In genomic region chr14:61406670-61407069, GRCh38 we compare ENCODE assay signal across 13 cellular contexts.
A peak's percentile ranks its signal among the peaks of the same experiment; 100 is the strongest.
DNase-seq lines count a peak whose midpoint lies in the region; ATAC-seq and TF ChIP-seq lines count a peak whose summit lies in the region.
"Had no signal": no experiment of that assay in that cellular context is flagged by ENCODE, and none has a peak within 500 bp of the region (broad histone marks: within the 10 kb centered on the region; RNA-seq: fewer than 3 reads in every experiment).

No MANE protein-coding gene starts in this region.

- H3K36me3 ChIP-seq in esophagus squamous epithelium, result peaks cover 0 to 3% (median 0%) of the 10 kb centered on the region in 3 donors
- H3K36me3 ChIP-seq: HAP-1, sigmoid colon, SJCRH30, thoracic aorta had no signal

- CTCF ChIA-PET in activated CD8-positive, alpha-beta memory T cell treated with anti-CD3 and anti-CD28 coated beads, Interleukin-2, amount 10 ng/mL, durations not matched to agents 7 days and 5 days (lab: Charles Lee), result no interaction called here

- peaks cover 80% of the 10 kb centered on the region for H3K4me1 Mint-ChIP-seq in activated CD8-positive, alpha-beta memory T cell treated with anti-CD3 and anti-CD28 coated beads, Interleukin-2, amount 10 ng/mL, durations not matched to agents 7 days and 5 days
- peaks cover 61 to 63% of the 10 kb centered on the region in 2 donors for H3K4me1 Mint-ChIP-seq in effector memory CD8-positive, alpha-beta T cell (ENCODE audit: low read depth in 2 of 2)
- H3K4me1 Mint-ChIP-seq in stimulated activated effector memory CD8-positive, alpha-beta T cell treated with anti-CD3 and anti-CD28 coated beads, Interleukin-12 subunit alpha, Interleukin-12 subunit beta, amount 100 ng/mL, for 72 hours, result peaks cover 67% of the 10 kb centered on the region

- H3K27ac ChIP-seq in esophagus squamous epithelium, result no peak overlapping the region
- H3K27ac ChIP-seq: sigmoid colon, SJCRH30, thoracic aorta had no signal

- peaks cover 47% of the 10 kb centered on the region for H3K36me3 Mint-ChIP-seq in activated CD8-positive, alpha-beta memory T cell treated with anti-CD3 and anti-CD28 coated beads, Interleukin-2, amount 10 ng/mL, durations not matched to agents 7 days and 5 days
- H3K36me3 Mint-ChIP-seq in effector memory CD8-positive, alpha-beta T cell (ENCODE audit: insufficient read depth), result peaks cover 42% of the 10 kb centered on the region
- H3K36me3 Mint-ChIP-seq in stimulated activated effector memory CD8-positive, alpha-beta T cell treated with anti-CD3 and anti-CD28 coated beads, Interleukin-12 subunit alpha, Interleukin-12 subunit beta, amount 100 ng/mL, for 72 hours, result peaks cover 38% of the 10 kb centered on the region

- peaks cover 0 to 41% (median 0%) of the 10 kb centered on the region in 3 donors for H3K4me1 ChIP-seq in esophagus squamous epithelium
- H3K4me1 ChIP-seq: HAP-1, sigmoid colon, SJCRH30 had no signal

- H3K27ac Mint-ChIP-seq in activated CD8-positive, alpha-beta memory T cell treated with anti-CD3 and anti-CD28 coated beads, Interleukin-2, amount 10 ng/mL, durations not matched to agents 7 days and 5 days, result peak overlapping the region; percentile 58
- peak overlapping the region; percentile 38 to 93 for H3K27ac Mint-ChIP-seq in effector memory CD8-positive, alpha-beta T cell
- peak overlapping the region; percentile 87 for H3K27ac Mint-ChIP-seq in stimulated activated effector memory CD8-positive, alpha-beta T cell treated with anti-CD3 and anti-CD28 coated beads, Interleukin-12 subunit alpha, Interleukin-12 subunit beta, amount 100 ng/mL, for 72 hours

- H3K27me3 ChIP-seq in esophagus squamous epithelium, result no peaks in the 10 kb centered on the region
- H3K27me3 ChIP-seq: sigmoid colon, SJCRH30 had no signal

- peak overlapping the region; percentile 5 for H3K4me3 Mint-ChIP-seq in activated CD8-positive, alpha-beta memory T cell treated with anti-CD3 and anti-CD28 coated beads, Interleukin-2, amount 10 ng/mL, durations not matched to agents 7 days and 5 days
- H3K4me3 Mint-ChIP-seq in effector memory CD8-positive, alpha-beta T cell, result peak overlapping the region; percentile 56 to 74
- peak overlapping the region; percentile 30 for H3K4me3 Mint-ChIP-seq in stimulated activated effector memory CD8-positive, alpha-beta T cell treated with anti-CD3 and anti-CD28 coated beads, Interleukin-12 subunit alpha, Interleukin-12 subunit beta, amount 100 ng/mL, for 72 hours

- no peaks in the 10 kb centered on the region for H3K9me3 ChIP-seq in esophagus squamous epithelium
- H3K9me3 ChIP-seq: HAP-1, sigmoid colon, SJCRH30, thoracic aorta had no signal

- 44 to 81% methylated on average over 5 to 6 of the region's 6 CpGs for WGBS in esophagus squamous epithelium, 2 donors

- no peaks in the 10 kb centered on the region for H3K9me3 Mint-ChIP-seq in activated CD8-positive, alpha-beta memory T cell treated with anti-CD3 and anti-CD28 coated beads, Interleukin-2, amount 10 ng/mL, durations not matched to agents 7 days and 5 days (ENCODE audit: low read depth)
- H3K9me3 Mint-ChIP-seq in effector memory CD8-positive, alpha-beta T cell, result no peaks in the 10 kb centered on the region
- no peaks in the 10 kb centered on the region for H3K9me3 Mint-ChIP-seq in stimulated activated effector memory CD8-positive, alpha-beta T cell treated with anti-CD3 and anti-CD28 coated beads, Interleukin-12 subunit alpha, Interleukin-12 subunit beta, amount 100 ng/mL, for 72 hours

- H3K27me3 Mint-ChIP-seq in activated CD8-positive, alpha-beta memory T cell treated with anti-CD3 and anti-CD28 coated beads, Interleukin-2, amount 10 ng/mL, durations not matched to agents 7 days and 5 days, result no peaks in the 10 kb centered on the region
- H3K27me3 Mint-ChIP-seq in effector memory CD8-positive, alpha-beta T cell, result no peaks in the 10 kb centered on the region

- intact Hi-C loops in esophagus squamous epithelium (cut with DNase I), result no loop called here

- DNase-seq in activated CD8-positive, alpha-beta memory T cell treated with anti-CD3 and anti-CD28 coated beads, Interleukin-2, amount 10 ng/mL, durations not matched to agents 7 days and 5 days, result peak; percentile 46
- no peak for DNase-seq in activated CD8-positive, alpha-beta memory T cell treated with anti-CD3 and anti-CD28 coated beads, Interleukin-2, amount 50 U/mL, for 48 hours
- DNase-seq in activated T-cell treated with anti-CD3 and anti-CD28 coated beads for 4 hours (peak; percentile 29), NCI-H146 treated with DMSO at 0.1 percent for 48 hours (lab: John Stamatoyannopoulos, UW; ENCODE audit: unreplicated experiment) (no peak), MV-4-11 (lab: John Stamatoyannopoulos, UW) (no peak), esophagus squamous epithelium (lab: John Stamatoyannopoulos, UW) (no peak)
- DNase-seq in effector memory CD8-positive, alpha-beta T cell, result peak in 1 of 3 experiments; percentile 35
- DNase-seq in stimulated activated effector memory CD8-positive, alpha-beta T cell treated with anti-CD3 and anti-CD28 coated beads, Interleukin-12 subunit alpha, Interleukin-12 subunit beta, amount 100 ng/mL, for 72 hours (ENCODE audit: low spot score in 2 of 2), result no peak
- DNase-seq: Karpas-422, sigmoid colon had no signal

- TF ChIP-seq CTCF in esophagus squamous epithelium (IDR thresholded peaks at IDR 0.05), result no peak

- no peak overlapping the region for H3K4me3 ChIP-seq in esophagus squamous epithelium
- H3K4me3 ChIP-seq: HAP-1, sigmoid colon, SJCRH30, thoracic aorta had no signal

- peak; percentile 60 for ATAC-seq in activated CD8-positive, alpha-beta memory T cell treated with anti-CD3 and anti-CD28 coated beads, Interleukin-2, amount 10 ng/mL, durations not matched to agents 7 days and 5 days
- ATAC-seq in effector memory CD8-positive, alpha-beta T cell (replicated peaks), result peak; percentile 17
- ATAC-seq in stimulated activated effector memory CD8-positive, alpha-beta T cell treated with anti-CD3 and anti-CD28 coated beads, Interleukin-12 subunit alpha, Interleukin-12 subunit beta, amount 100 ng/mL, for 72 hours, result peak; percentile 76

- TF ChIP-seq POLR2A in esophagus squamous epithelium (IDR thresholded peaks at IDR 0.05), result no peak

Comparison
In these comparisons a context has a peak if more than half of its experiments do, and no peak if none do; other contexts are left out.
1. DNase-seq: peak in activated CD8-positive, alpha-beta memory T cell treated with anti-CD3 and anti-CD28 coated beads, Interleukin-2, amount 10 ng/mL, durations not matched to agents 7 days and 5 days (single experiment) and activated T-cell treated with anti-CD3 and anti-CD28 coated beads for 4 hours (single experiment); none in activated CD8-positive, alpha-beta memory T cell treated with anti-CD3 and anti-CD28 coated beads, Interleukin-2, amount 50 U/mL, for 48 hours (single experiment), stimulated activated effector memory CD8-positive, alpha-beta T cell treated with anti-CD3 and anti-CD28 coated beads, Interleukin-12 subunit alpha, Interleukin-12 subunit beta, amount 100 ng/mL, for 72 hours (0 of 2), NCI-H146 treated with DMSO at 0.1 percent for 48 hours (single experiment), MV-4-11 (single experiment) and esophagus squamous epithelium (single experiment).
2. ATAC-seq: peak in every context shown above with its lines; median percentile 76 in stimulated activated effector memory CD8-positive, alpha-beta T cell treated with anti-CD3 and anti-CD28 coated beads, Interleukin-12 subunit alpha, Interleukin-12 subunit beta, amount 100 ng/mL, for 72 hours; 60 in activated CD8-positive, alpha-beta memory T cell treated with anti-CD3 and anti-CD28 coated beads, Interleukin-2, amount 10 ng/mL, durations not matched to agents 7 days and 5 days; 17 in effector memory CD8-positive, alpha-beta T cell.
3. H3K4me3 Mint-ChIP-seq: peak in every context shown above with its lines; median percentile 65 in effector memory CD8-positive, alpha-beta T cell; 30 in stimulated activated effector memory CD8-positive, alpha-beta T cell treated with anti-CD3 and anti-CD28 coated beads, Interleukin-12 subunit alpha, Interleukin-12 subunit beta, amount 100 ng/mL, for 72 hours; 5 in activated CD8-positive, alpha-beta memory T cell treated with anti-CD3 and anti-CD28 coated beads, Interleukin-2, amount 10 ng/mL, durations not matched to agents 7 days and 5 days.
4. Peak in every context shown above with its lines, with median percentiles within 50 percentile points of each other: H3K27ac Mint-ChIP-seq.